ENCODE assay signal across 28 cellular contexts in the genomic region with DNA sequence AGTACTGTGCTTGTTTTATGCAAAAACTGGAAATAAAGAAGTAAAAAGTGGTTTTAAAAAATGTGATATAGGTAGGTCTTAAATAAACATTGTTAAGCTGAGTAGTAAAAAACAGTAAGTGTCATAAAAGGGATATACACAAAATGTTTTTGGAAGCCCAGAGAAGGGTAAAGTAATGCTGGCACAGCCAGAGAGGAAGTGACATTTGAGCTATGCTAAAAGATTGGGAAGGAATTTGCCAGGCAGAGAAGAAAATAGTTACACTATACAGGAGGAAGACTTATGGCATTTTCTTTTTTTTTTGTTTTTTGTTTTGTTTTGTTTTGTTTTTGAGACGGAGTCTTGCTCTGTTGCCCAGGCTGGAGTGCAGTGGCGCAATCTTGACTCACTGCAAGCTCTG.
"Had no signal": no experiment of that assay in that cellular context is flagged by ENCODE, and none has a peak within 500 bp of the region (broad histone marks: within the 10 kb centered on the region; RNA-seq: fewer than 3 reads in every experiment).

No MANE protein-coding gene starts in this region.

- H3K9me3 ChIP-seq: breast epithelium, Peyer's patch, SJSA1 had no signal

- H3K36me3 Mint-ChIP-seq: activated naive CD8-positive, alpha-beta T cell; IgD-negative memory B cell; T-cell had no signal

- H3K4me1 ChIP-seq: breast epithelium, Peyer's patch, SJSA1 had no signal

- H3K27ac ChIP-seq: breast epithelium, KMS-11, Peyer's patch, RWPE1, SJSA1 had no signal

- H3K36me3 ChIP-seq: breast epithelium, Peyer's patch, SJSA1 had no signal

- H3K27me3 Mint-ChIP-seq: activated naive CD8-positive, alpha-beta T cell; T-cell had no signal

- H3K9me3 Mint-ChIP-seq: activated B cell treated with CpG ODN at 0.5 μM for 24 hours; activated CD4-positive, alpha-beta T cell treated with anti-CD3 and anti-CD28 coated beads, Interleukin-2, amount 10 ng/mL, durations not matched to agents 24 days and 14 days; activated naive CD4-positive, alpha-beta T cell treated with anti-CD3 and anti-CD28 coated beads for 36 hours; activated T-helper 17 cell treated with anti-CD3 and anti-CD28 coated beads, Interleukin-2, amount 50 U/mL, for 72 hours; IgD-negative memory B cell; T-cell had no signal

- H3K4me3 ChIP-seq: breast epithelium, Peyer's patch, SJSA1 had no signal

- H3K4me3 Mint-ChIP-seq: activated B cell treated with CpG ODN at 0.5 μM for 24 hours; activated CD4-positive, alpha-beta T cell treated with anti-CD3 and anti-CD28 coated beads, Interleukin-2, amount 10 ng/mL, durations not matched to agents 24 days and 14 days; activated naive CD4-positive, alpha-beta T cell treated with anti-CD3 and anti-CD28 coated beads for 36 hours; activated naive CD8-positive, alpha-beta T cell; activated T-helper 17 cell treated with anti-CD3 and anti-CD28 coated beads, Interleukin-2, amount 50 U/mL, for 72 hours; IgD-negative memory B cell; T-cell had no signal

- DNase-seq: activated B cell treated with CpG ODN at 0.5 μM for 24 hours; activated CD4-positive, alpha-beta T cell treated with anti-CD3 and anti-CD28 coated beads for 1 hour; activated CD4-positive, alpha-beta T cell treated with anti-CD3 and anti-CD28 coated beads, Interleukin-2, amount 10 ng/mL, durations not matched to agents 24 days and 14 days; activated CD4-positive, alpha-beta T cell treated with anti-CD3 and anti-CD28 coated beads, Interleukin-2, amount 50 U/mL, for 48 hours; activated gamma-delta T cell; activated naive CD4-positive, alpha-beta T cell treated with anti-CD3 and anti-CD28 coated beads for 36 hours; activated T-cell treated with anti-CD3 and anti-CD28 coated beads for 4 hours; activated T-cell treated with anti-CD3 and anti-CD28 coated beads, Interleukin-2, amount 50 U/mL, for 48 hours; aorta; caudate nucleus; NCI-H1105 treated with DMSO at 0.1 percent for 48 hours; NCI-H146; NCI-H187 treated with DMSO at 0.1 percent for 48 hours; NCI-H2107; NCI-H510A treated with DMSO at 0.1 percent for 48 hours; NCI-H69; Peyer's patch; Right ventricle myocardium superior; T-cell; T-helper 2 cell; T1000 had no signal

- H3K27ac Mint-ChIP-seq: activated B cell treated with CpG ODN at 0.5 μM for 24 hours; activated CD4-positive, alpha-beta T cell treated with anti-CD3 and anti-CD28 coated beads, Interleukin-2, amount 10 ng/mL, durations not matched to agents 24 days and 14 days; activated naive CD4-positive, alpha-beta T cell treated with anti-CD3 and anti-CD28 coated beads for 36 hours; activated naive CD8-positive, alpha-beta T cell; activated T-helper 17 cell treated with anti-CD3 and anti-CD28 coated beads, Interleukin-2, amount 50 U/mL, for 72 hours; IgD-negative memory B cell; T-cell had no signal

- H3K4me1 Mint-ChIP-seq: activated B cell treated with CpG ODN at 0.5 μM for 24 hours; activated CD4-positive, alpha-beta T cell treated with anti-CD3 and anti-CD28 coated beads, Interleukin-2, amount 10 ng/mL, durations not matched to agents 24 days and 14 days; activated T-helper 17 cell treated with anti-CD3 and anti-CD28 coated beads, Interleukin-2, amount 50 U/mL, for 72 hours had no signal
